In the genomic region with DNA sequence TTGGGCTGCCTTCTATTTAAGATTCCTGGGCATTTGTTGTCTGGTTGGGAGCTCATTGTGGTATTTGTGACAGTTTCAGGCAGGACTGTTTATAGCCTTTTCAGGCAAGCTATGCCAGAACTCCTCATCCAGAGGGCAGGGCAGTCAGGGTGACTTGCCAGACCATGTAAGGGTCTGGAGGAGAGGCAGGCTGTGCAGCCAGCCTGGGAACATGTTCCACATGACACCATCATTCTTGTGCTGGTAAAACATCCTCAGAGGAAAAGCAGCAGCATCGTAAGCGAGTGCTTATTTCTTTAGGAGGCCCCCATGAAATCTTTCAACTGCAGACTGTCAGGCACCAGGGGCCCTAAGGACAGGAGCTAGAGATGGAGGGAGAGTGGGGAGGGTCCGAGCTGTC, we compare ENCODE assay signal across 16 cellular contexts. TPM values are rescaled to one million over a fixed set of nuclear protein-coding genes. Genes with fewer than 3 reads are reported as not detected.
DNase-seq lines count a peak whose midpoint lies in the region; ATAC-seq and TF ChIP-seq lines count a peak whose summit lies in the region.
"Had no signal": no experiment of that assay in that cellular context is flagged by ENCODE, and none has a peak within 500 bp of the region (broad histone marks: within the 10 kb centered on the region; RNA-seq: fewer than 3 reads in every experiment).

No MANE protein-coding gene starts in this region.

- H3K9ac ChIP-seq in skeletal muscle tissue (ENCODE audit: low read depth in 1 of 3, low read length in 3 of 3): no peak overlapping the region

- H3K36me3 ChIP-seq in skeletal muscle tissue (ENCODE audit: control insufficient read depth in 3 of 3, insufficient read depth in 3 of 3, low read length in 3 of 3): peaks cover 10 to 14% (median 12%) of the 10 kb centered on the region in 3 donors

- H3K4me3 ChIP-seq in coronary artery (peak overlapping the region; percentile 21), skeletal muscle tissue (ENCODE audit: low read length in 3 of 3) (no peak overlapping the region)
- H3K4me3 ChIP-seq: body of pancreas, pancreas had no signal

- ATAC-seq in GM18858 (IDR thresholded peaks at IDR 0.05; ENCODE audit: unreplicated experiment) (no peak), HG03521 (IDR thresholded peaks at IDR 0.05; ENCODE audit: unreplicated experiment) (no peak)
- ATAC-seq: body of pancreas, foreskin keratinocyte, pancreas had no signal

- peaks cover 5 to 14% (median 7%) of the 10 kb centered on the region in 3 donors for H3K4me1 ChIP-seq in skeletal muscle tissue (ENCODE audit: control insufficient read depth in 3 of 3, insufficient read depth in 3 of 3, low read length in 3 of 3)
- H3K4me1 ChIP-seq: body of pancreas, foreskin keratinocyte, pancreas had no signal

- H3K27ac ChIP-seq in coronary artery (peak overlapping the region; percentile 88 to 94), skeletal muscle tissue (ENCODE audit: low read depth, low read length) (peak overlapping the region; percentile 44)
- H3K27ac ChIP-seq: body of pancreas, foreskin keratinocyte, pancreas had no signal

- no peaks in the 10 kb centered on the region for H3K9me3 ChIP-seq in skeletal muscle tissue (ENCODE audit: control insufficient read depth in 3 of 3, low read length in 3 of 3)
- H3K9me3 ChIP-seq: body of pancreas, pancreas had no signal

- no peak for TF ChIP-seq CTCF in coronary artery (IDR thresholded peaks at IDR 0.05)

- DNase-seq in ELF-1 (ENCODE audit: low read depth, low spot score) (peak; percentile 9), coronary artery (ENCODE audit: low spot score) (peak; percentile 88), left kidney (ENCODE audit: low read depth, low spot score) (peak; percentile 53), NCI-H2029 (lab: John Stamatoyannopoulos, UW) (no peak)
- DNase-seq in stimulated activated CD4-positive, alpha-beta T cell treated with anti-CD3 and anti-CD28 coated beads, Interleukin-2, amount 100 ng/mL, for 24 hours: no peak
- DNase-seq: activated effector memory CD4-positive, alpha-beta T cell treated with Interleukin-2 at 50 U/mL for 16 hours; body of pancreas; effector CD4-positive, alpha-beta T cell; foreskin keratinocyte; NCI-H2107; NCI-H774; pancreas; stimulated activated CD4-positive, alpha-beta T cell treated with anti-CD3 and anti-CD28 coated beads, Interleukin-15, amount 100 ng/mL, for 24 hours had no signal

- H3K27me3 ChIP-seq in skeletal muscle tissue (ENCODE audit: control insufficient read depth in 3 of 3, insufficient read depth in 3 of 3, low read length in 3 of 3): no peaks in the 10 kb centered on the region
- H3K27me3 ChIP-seq: body of pancreas, foreskin keratinocyte, pancreas had no signal

RNA-seq across cellular contexts. Expression of gene SORBS1, which starts 44.0 kb away (rescaled TPM):
- 66.8 TPM for total RNA-seq in skeletal muscle tissue

RNA-seq across cellular contexts. Expression of gene ALDH18A1, which starts 51.3 kb away (rescaled TPM):
- total RNA-seq in skeletal muscle tissue: 64.2 TPM

Comparison
In these comparisons a context has a peak if more than half of its experiments do, and no peak if none do; other contexts are left out.
1. DNase-seq: peak in ELF-1 (single experiment), coronary artery (single experiment) and left kidney (single experiment); none in stimulated activated CD4-positive, alpha-beta T cell treated with anti-CD3 and anti-CD28 coated beads, Interleukin-2, amount 100 ng/mL, for 24 hours (0 of 2) and NCI-H2029 (single experiment).